ENCODE assay signal across 1 cellular context in the genomic region with DNA sequence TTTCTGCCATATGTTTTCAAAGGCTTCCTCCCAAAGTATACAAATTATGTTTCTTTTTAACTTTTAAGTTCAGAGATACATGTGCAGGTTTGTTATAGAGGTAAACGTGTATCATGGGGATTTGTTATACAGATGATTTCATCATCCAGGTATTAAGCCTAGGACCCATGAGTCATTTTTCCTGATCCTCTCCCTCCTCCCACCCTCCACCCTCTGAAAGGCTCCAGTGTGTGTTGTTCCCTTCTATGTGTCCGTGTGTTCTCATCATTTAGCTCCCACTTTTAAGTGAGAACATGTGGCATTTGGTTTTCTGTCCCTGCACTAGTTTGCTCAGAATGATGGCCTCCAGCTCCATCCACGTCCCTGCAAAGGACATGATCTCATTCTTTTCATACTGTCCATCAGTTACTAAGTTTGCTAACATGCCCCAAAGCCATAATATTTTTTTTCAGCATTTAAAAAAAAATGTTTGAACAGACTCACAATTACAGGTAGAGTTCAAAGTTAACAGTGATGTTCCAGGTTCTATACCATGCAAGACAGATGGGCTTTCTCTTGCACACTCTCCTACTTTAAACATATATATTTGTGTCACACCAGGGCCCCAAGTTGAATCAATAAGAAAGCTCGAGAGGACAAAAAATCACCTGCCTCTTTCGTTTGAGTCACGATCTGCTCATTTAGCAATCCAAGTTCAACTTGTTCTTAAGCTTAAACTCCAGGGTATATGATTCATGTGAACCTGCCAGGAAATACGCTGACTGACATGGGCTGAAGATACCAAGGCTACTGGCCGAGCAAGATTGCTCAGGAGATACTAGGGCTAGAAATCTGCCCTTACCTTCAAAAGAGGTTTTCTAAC.
A peak's percentile ranks its signal among the peaks of the same experiment; 100 is the strongest.
TF ChIP-seq lines count a peak whose summit lies in the region.

No MANE protein-coding gene starts in this region.

TF ChIP-seq in HEK293, 187 proteins besides CTCF, POLR2A, EP300 and RAD21 (continued from another document):
- TF ChIP-seq ZFP41 (tag by site-specific recombination; IDR thresholded peaks at IDR 0.05; ENCODE audit: borderline replicate concordance), result no peak
- no peak for TF ChIP-seq GLI2 (tag by site-specific recombination; IDR thresholded peaks at IDR 0.05; ENCODE audit: borderline replicate concordance, low read depth)
- TF ChIP-seq, protein P1, sequence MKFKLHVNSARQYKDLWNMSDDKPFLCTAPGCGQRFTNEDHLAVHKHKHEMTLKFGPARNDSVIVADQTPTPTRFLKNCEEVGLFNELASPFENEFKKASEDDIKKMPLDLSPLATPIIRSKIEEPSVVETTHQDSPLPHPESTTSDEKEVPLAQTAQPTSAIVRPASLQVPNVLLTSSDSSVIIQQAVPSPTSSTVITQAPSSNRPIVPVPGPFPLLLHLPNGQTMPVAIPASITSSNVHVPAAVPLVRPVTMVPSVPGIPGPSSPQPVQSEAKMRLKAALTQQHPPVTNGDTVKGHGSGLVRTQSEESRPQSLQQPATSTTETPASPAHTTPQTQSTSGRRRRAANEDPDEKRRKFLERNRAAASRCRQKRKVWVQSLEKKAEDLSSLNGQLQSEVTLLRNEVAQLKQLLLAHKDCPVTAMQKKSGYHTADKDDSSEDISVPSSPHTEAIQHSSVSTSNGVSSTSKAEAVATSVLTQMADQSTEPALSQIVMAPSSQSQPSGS (tag by site-specific recombination; IDR thresholded peaks at IDR 0.05; ENCODE audit: low read depth), result no peak
- TF ChIP-seq ZNF266 (tag by site-specific recombination; IDR thresholded peaks at IDR 0.05; ENCODE audit: low read depth), result no peak
- TF ChIP-seq ZFP69B (tag by site-specific recombination; IDR thresholded peaks at IDR 0.05), result no peak
- TF ChIP-seq ZNF366 (tag by site-specific recombination; conservative IDR thresholded peaks at IDR 0.05), result peak; percentile 57
- TF ChIP-seq ZNF777 (tag by site-specific recombination; IDR thresholded peaks at IDR 0.05; ENCODE audit: borderline replicate concordance), result no peak
- TF ChIP-seq ZNF335 (tag by site-specific recombination; conservative IDR thresholded peaks at IDR 0.05), result 0 out of 2 replicates have a peak, but pooled peaks have one; percentile 22
- no peak for TF ChIP-seq KLF16 (tag by site-specific recombination; IDR thresholded peaks at IDR 0.05)
- no peak for TF ChIP-seq ZNF146 (tag by site-specific recombination; IDR thresholded peaks at IDR 0.05)
- TF ChIP-seq ZNF529 (tag by site-specific recombination; IDR thresholded peaks at IDR 0.05; ENCODE audit: insufficient replicate concordance), result no peak
- TF ChIP-seq, protein P2, sequence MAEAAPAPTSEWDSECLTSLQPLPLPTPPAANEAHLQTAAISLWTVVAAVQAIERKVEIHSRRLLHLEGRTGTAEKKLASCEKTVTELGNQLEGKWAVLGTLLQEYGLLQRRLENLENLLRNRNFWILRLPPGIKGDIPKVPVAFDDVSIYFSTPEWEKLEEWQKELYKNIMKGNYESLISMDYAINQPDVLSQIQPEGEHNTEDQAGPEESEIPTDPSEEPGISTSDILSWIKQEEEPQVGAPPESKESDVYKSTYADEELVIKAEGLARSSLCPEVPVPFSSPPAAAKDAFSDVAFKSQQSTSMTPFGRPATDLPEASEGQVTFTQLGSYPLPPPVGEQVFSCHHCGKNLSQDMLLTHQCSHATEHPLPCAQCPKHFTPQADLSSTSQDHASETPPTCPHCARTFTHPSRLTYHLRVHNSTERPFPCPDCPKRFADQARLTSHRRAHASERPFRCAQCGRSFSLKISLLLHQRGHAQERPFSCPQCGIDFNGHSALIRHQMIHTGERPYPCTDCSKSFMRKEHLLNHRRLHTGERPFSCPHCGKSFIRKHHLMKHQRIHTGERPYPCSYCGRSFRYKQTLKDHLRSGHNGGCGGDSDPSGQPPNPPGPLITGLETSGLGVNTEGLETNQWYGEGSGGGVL (tag by site-specific recombination; IDR thresholded peaks at IDR 0.05), result peak; percentile 61; the same call in 1 of the 2 replicates
- TF ChIP-seq ZNF423 (tag by site-specific recombination; IDR thresholded peaks at IDR 0.05), result no peak
- no peak for TF ChIP-seq ZBTB7A (tag by site-specific recombination; IDR thresholded peaks at IDR 0.05; ENCODE audit: low read depth)
- peak; percentile 20; the same call in 1 of the 2 replicates for TF ChIP-seq EGR2 (tag by site-specific recombination; IDR thresholded peaks at IDR 0.05; ENCODE audit: low read depth)
- TF ChIP-seq, protein P3, sequence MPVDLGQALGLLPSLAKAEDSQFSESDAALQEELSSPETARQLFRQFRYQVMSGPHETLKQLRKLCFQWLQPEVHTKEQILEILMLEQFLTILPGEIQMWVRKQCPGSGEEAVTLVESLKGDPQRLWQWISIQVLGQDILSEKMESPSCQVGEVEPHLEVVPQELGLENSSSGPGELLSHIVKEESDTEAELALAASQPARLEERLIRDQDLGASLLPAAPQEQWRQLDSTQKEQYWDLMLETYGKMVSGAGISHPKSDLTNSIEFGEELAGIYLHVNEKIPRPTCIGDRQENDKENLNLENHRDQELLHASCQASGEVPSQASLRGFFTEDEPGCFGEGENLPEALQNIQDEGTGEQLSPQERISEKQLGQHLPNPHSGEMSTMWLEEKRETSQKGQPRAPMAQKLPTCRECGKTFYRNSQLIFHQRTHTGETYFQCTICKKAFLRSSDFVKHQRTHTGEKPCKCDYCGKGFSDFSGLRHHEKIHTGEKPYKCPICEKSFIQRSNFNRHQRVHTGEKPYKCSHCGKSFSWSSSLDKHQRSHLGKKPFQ (tag by site-specific recombination; IDR thresholded peaks at IDR 0.05), result no peak
- no peak for TF ChIP-seq ZNF138 (tag by site-specific recombination; IDR thresholded peaks at IDR 0.05; ENCODE audit: borderline replicate concordance)
- TF ChIP-seq ZEB2 (tag by site-specific recombination; IDR thresholded peaks at IDR 0.05), result no peak
- TF ChIP-seq, protein P4, sequence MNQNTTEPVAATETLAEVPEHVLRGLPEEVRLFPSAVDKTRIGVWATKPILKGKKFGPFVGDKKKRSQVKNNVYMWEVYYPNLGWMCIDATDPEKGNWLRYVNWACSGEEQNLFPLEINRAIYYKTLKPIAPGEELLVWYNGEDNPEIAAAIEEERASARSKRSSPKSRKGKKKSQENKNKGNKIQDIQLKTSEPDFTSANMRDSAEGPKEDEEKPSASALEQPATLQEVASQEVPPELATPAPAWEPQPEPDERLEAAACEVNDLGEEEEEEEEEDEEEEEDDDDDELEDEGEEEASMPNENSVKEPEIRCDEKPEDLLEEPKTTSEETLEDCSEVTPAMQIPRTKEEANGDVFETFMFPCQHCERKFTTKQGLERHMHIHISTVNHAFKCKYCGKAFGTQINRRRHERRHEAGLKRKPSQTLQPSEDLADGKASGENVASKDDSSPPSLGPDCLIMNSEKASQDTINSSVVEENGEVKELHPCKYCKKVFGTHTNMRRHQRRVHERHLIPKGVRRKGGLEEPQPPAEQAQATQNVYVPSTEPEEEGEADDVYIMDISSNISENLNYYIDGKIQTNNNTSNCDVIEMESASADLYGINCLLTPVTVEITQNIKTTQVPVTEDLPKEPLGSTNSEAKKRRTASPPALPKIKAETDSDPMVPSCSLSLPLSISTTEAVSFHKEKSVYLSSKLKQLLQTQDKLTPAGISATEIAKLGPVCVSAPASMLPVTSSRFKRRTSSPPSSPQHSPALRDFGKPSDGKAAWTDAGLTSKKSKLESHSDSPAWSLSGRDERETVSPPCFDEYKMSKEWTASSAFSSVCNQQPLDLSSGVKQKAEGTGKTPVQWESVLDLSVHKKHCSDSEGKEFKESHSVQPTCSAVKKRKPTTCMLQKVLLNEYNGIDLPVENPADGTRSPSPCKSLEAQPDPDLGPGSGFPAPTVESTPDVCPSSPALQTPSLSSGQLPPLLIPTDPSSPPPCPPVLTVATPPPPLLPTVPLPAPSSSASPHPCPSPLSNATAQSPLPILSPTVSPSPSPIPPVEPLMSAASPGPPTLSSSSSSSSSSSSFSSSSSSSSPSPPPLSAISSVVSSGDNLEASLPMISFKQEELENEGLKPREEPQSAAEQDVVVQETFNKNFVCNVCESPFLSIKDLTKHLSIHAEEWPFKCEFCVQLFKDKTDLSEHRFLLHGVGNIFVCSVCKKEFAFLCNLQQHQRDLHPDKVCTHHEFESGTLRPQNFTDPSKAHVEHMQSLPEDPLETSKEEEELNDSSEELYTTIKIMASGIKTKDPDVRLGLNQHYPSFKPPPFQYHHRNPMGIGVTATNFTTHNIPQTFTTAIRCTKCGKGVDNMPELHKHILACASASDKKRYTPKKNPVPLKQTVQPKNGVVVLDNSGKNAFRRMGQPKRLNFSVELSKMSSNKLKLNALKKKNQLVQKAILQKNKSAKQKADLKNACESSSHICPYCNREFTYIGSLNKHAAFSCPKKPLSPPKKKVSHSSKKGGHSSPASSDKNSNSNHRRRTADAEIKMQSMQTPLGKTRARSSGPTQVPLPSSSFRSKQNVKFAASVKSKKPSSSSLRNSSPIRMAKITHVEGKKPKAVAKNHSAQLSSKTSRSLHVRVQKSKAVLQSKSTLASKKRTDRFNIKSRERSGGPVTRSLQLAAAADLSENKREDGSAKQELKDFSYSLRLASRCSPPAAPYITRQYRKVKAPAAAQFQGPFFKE (tag by site-specific recombination; IDR thresholded peaks at IDR 0.05; ENCODE audit: borderline replicate concordance), result no peak
- no peak for TF ChIP-seq ZNF394 (tag by site-specific recombination; IDR thresholded peaks at IDR 0.05; ENCODE audit: borderline replicate concordance)
- no peak for TF ChIP-seq ZNF707 (tag by site-specific recombination; IDR thresholded peaks at IDR 0.05)
- TF ChIP-seq, protein P5, sequence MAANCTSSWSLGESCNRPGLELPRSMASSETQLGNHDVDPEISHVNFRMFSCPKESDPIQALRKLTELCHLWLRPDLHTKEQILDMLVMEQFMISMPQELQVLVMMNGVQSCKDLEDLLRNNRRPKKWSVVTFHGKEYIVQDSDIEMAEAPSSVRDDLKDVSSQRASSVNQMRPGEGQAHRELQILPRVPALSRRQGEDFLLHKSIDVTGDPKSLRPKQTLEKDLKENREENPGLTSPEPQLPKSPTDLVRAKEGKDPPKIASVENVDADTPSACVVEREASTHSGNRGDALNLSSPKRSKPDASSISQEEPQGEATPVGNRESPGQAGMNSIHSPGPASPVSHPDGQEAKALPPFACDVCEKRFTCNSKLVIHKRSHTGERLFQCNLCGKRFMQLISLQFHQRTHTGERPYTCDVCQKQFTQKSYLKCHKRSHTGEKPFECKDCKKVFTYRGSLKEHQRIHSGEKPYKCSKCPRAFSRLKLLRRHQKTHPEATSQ (tag by site-specific recombination; IDR thresholded peaks at IDR 0.05), result no peak
- no peak for TF ChIP-seq REPIN1 (tag by site-specific recombination; IDR thresholded peaks at IDR 0.05; ENCODE audit: low read depth)
- TF ChIP-seq ZNF776 (tag by site-specific recombination; IDR thresholded peaks at IDR 0.05; ENCODE audit: borderline replicate concordance), result no peak
- no peak for TF ChIP-seq ZNF660 (tag by site-specific recombination; IDR thresholded peaks at IDR 0.05)
- TF ChIP-seq ZBTB48 (tag by site-specific recombination; IDR thresholded peaks at IDR 0.05), result no peak
- TF ChIP-seq ZNF837 (tag by site-specific recombination; IDR thresholded peaks at IDR 0.05), result no peak
- TF ChIP-seq ZSCAN16 (tag by site-specific recombination; IDR thresholded peaks at IDR 0.05), result no peak
- TF ChIP-seq ZFHX2 (tag by site-specific recombination; conservative IDR thresholded peaks at IDR 0.05), result 0 out of 2 replicates have a peak, but pooled peaks have one; percentile 9
- 0 out of 2 replicates have a peak, but pooled peaks have one; percentile 16 for TF ChIP-seq KLF8 (tag by site-specific recombination; IDR thresholded peaks at IDR 0.05)
- TF ChIP-seq, protein P6, sequence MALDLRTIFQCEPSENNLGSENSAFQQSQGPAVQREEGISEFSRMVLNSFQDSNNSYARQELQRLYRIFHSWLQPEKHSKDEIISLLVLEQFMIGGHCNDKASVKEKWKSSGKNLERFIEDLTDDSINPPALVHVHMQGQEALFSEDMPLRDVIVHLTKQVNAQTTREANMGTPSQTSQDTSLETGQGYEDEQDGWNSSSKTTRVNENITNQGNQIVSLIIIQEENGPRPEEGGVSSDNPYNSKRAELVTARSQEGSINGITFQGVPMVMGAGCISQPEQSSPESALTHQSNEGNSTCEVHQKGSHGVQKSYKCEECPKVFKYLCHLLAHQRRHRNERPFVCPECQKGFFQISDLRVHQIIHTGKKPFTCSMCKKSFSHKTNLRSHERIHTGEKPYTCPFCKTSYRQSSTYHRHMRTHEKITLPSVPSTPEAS (tag by site-specific recombination; IDR thresholded peaks at IDR 0.05), result no peak
- no peak for TF ChIP-seq TCF7L2 (IDR thresholded peaks at IDR 0.05; ENCODE audit: borderline replicate concordance, low read depth, low read length)
- no peak for TF ChIP-seq OSR2 (tag by site-specific recombination; IDR thresholded peaks at IDR 0.05)
- no peak for TF ChIP-seq ZNF169 (tag by site-specific recombination; IDR thresholded peaks at IDR 0.05)
- no peak for TF ChIP-seq ZNF791 (tag by site-specific recombination; IDR thresholded peaks at IDR 0.05)
- TF ChIP-seq ZNF157 (tag by site-specific recombination; IDR thresholded peaks at IDR 0.05), result no peak
- no peak for TF ChIP-seq ZNF561 (tag by site-specific recombination; IDR thresholded peaks at IDR 0.05; ENCODE audit: borderline replicate concordance)
- TF ChIP-seq GLIS2 (tag by site-specific recombination; IDR thresholded peaks at IDR 0.05), result no peak
- TF ChIP-seq ZNF610 (tag by site-specific recombination; IDR thresholded peaks at IDR 0.05; ENCODE audit: borderline replicate concordance), result no peak
- TF ChIP-seq ZNF623 (tag by site-specific recombination; IDR thresholded peaks at IDR 0.05), result no peak
- TF ChIP-seq ZNF426 (tag by site-specific recombination; IDR thresholded peaks at IDR 0.05), result no peak
- no peak for TF ChIP-seq ZNF121 (tag by site-specific recombination; IDR thresholded peaks at IDR 0.05)
- no peak for TF ChIP-seq ZNF311 (tag by site-specific recombination; IDR thresholded peaks at IDR 0.05; ENCODE audit: borderline replicate concordance)
- no peak for TF ChIP-seq ZNF37A (tag by site-specific recombination; IDR thresholded peaks at IDR 0.05)
- TF ChIP-seq KLF7 (tag by site-specific recombination; IDR thresholded peaks at IDR 0.05; ENCODE audit: borderline replicate concordance), result no peak
